In the genomic region with DNA sequence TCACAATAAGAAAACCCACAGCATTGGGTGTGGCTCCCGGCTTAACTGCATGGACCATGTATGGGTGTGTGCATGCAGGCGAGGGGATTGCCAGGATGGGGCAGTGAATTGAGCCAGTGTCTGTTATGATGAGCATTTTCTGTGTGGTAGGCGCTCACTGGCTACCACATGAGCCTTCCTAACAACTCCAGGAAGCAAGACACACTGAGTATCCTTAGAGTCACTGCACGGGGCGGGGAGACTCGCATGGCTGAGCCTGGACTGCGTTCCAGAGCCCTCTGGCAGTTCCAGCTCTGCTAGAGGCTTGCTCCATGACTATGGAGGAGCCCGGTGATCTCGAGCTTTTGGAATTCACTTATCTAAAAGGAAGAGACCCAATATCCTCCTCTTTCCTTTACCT, we compare ENCODE assay signal across 8 cellular contexts.
DNase-seq lines count a peak whose midpoint lies in the region; ATAC-seq and TF ChIP-seq lines count a peak whose summit lies in the region.

No MANE protein-coding gene starts in this region.

- TF ChIP-seq RAD21 in SK-N-SH (IDR thresholded peaks at IDR 0.05; ENCODE audit: low read length) = no peak

- intact Hi-C loops in left colon (cut with DNase I, micrococcal nuclease) = no loop called here

- ATAC-seq in foreskin keratinocyte = peak; percentile 70
- ATAC-seq in left colon = no peak
- ATAC-seq in HG02759 (IDR thresholded peaks at IDR 0.05; ENCODE audit: unreplicated experiment) = no peak

- CTCF ChIA-PET in SK-N-SH (lab: Yijun Ruan, JAX) = interaction anchor here (0.8 to 2.7 kb wide), 6 partner anchors 9 to 388 kb away, joined by 3 to 9 read pairs (median 3); no protein-coding TSS in a partner anchor

- H3K36me3 ChIP-seq in SK-N-SH (replicated peaks in 1 of 2; ENCODE audit: control insufficient read depth in 1 of 2, insufficient read depth in 2 of 2, low read length in 1 of 2) = no peaks in the 10 kb centered on the region

- no peaks in the 10 kb centered on the region for H3K27me3 ChIP-seq in SK-N-SH (ENCODE audit: insufficient read depth)
- H3K27me3 ChIP-seq in foreskin keratinocyte = no peaks in the 10 kb centered on the region

- no peaks in the 10 kb centered on the region for H3K9me2 ChIP-seq in SK-N-SH

- H2AFZ ChIP-seq in SK-N-SH (ENCODE audit: low read depth) = no peak overlapping the region

- POLR2A ChIA-PET in SK-N-SH (lab: Yijun Ruan, JAX) = interaction anchor here (0.5 to 1.3 kb wide), 3 partner anchors 22 to 98 kb away, joined by 3 to 5 read pairs (median 3); no protein-coding TSS in a partner anchor

- TF ChIP-seq CTCF in SK-N-SH (IDR thresholded peaks at IDR 0.05) = no peak
- no peak for TF ChIP-seq CTCF in foreskin keratinocyte (conservative IDR thresholded peaks at IDR 0.05)

- H3F3A ChIP-seq in SK-N-SH (replicated peaks; ENCODE audit: insufficient read depth) = peaks cover 6% of the 10 kb centered on the region

- peak overlapping the region; percentile 15; the same call in 1 of the 2 replicates for H3K4me2 ChIP-seq in SK-N-SH

- no peak overlapping the region for H3K4me3 ChIP-seq in SK-N-SH (ENCODE audit: low read depth in 2 of 2, low read length in 1 of 2)

- H3K4me1 ChIP-seq in SK-N-SH (ENCODE audit: control insufficient read depth in 1 of 2, insufficient read depth in 2 of 2, low read depth in 1 of 2, low read length in 1 of 2) (peaks cover 21 to 50% of the 10 kb centered on the region in 2 experiments), foreskin keratinocyte (peaks cover 11% of the 10 kb centered on the region)

- 90% methylated on average over 9 of the region's 9 CpGs for WGBS in SK-N-SH (ENCODE audit: low lambda C conversion rate)

- H3K9ac ChIP-seq in SK-N-SH = no peak overlapping the region

- DNase-seq in HT-29 (ENCODE audit: low spot score) (peak; percentile 13), SK-N-SH (no peak), foreskin keratinocyte (peak; percentile 49 to 65), renal cortical epithelial cell (ENCODE audit: low read depth) (peak; percentile 91), left colon (no peak), T-helper 9 cell (no peak), DMS153 treated with DMSO at 0.1 percent for 48 hours (lab: John Stamatoyannopoulos, UW; ENCODE audit: unreplicated experiment) (no peak)

- H3K27ac ChIP-seq in SK-N-SH (ENCODE audit: low read depth in 2 of 2, low read length in 1 of 2) (peak overlapping the region in 1 of 2 experiments; percentile 86; a peak in 2 of 4 replicates), foreskin keratinocyte (no peak overlapping the region)

- no peaks in the 10 kb centered on the region for H3K79me2 ChIP-seq in SK-N-SH (ENCODE audit: insufficient read depth)

- no peak for TF ChIP-seq EP300 in SK-N-SH (IDR thresholded peaks at IDR 0.05; ENCODE audit: borderline replicate concordance in 1 of 2, low read depth in 1 of 2, low read length in 1 of 2)

- no peaks in the 10 kb centered on the region for H4K20me1 ChIP-seq in SK-N-SH (ENCODE audit: insufficient read depth)

- no peaks in the 10 kb centered on the region for H3K9me3 ChIP-seq in SK-N-SH

TF ChIP-seq in SK-N-SH, 30 proteins besides CTCF, POLR2A, EP300 and RAD21:
- TF ChIP-seq ELF1 (IDR thresholded peaks at IDR 0.05) = no peak
- TF ChIP-seq MEF2A (IDR thresholded peaks at IDR 0.05; ENCODE audit: borderline replicate concordance, low read depth) = no peak
- TF ChIP-seq TCF12 (IDR thresholded peaks at IDR 0.05) = peak; percentile 39

Comparison
In these comparisons a context has a peak if more than half of its experiments do, and no peak if none do; other contexts are left out.
1. DNase-seq: peak in HT-29 (single experiment), foreskin keratinocyte (2 of 2) and renal cortical epithelial cell (single experiment); none in SK-N-SH (single experiment), left colon (0 of 2), T-helper 9 cell (single experiment) and DMS153 treated with DMSO at 0.1 percent for 48 hours (single experiment).